In the genomic region with DNA sequence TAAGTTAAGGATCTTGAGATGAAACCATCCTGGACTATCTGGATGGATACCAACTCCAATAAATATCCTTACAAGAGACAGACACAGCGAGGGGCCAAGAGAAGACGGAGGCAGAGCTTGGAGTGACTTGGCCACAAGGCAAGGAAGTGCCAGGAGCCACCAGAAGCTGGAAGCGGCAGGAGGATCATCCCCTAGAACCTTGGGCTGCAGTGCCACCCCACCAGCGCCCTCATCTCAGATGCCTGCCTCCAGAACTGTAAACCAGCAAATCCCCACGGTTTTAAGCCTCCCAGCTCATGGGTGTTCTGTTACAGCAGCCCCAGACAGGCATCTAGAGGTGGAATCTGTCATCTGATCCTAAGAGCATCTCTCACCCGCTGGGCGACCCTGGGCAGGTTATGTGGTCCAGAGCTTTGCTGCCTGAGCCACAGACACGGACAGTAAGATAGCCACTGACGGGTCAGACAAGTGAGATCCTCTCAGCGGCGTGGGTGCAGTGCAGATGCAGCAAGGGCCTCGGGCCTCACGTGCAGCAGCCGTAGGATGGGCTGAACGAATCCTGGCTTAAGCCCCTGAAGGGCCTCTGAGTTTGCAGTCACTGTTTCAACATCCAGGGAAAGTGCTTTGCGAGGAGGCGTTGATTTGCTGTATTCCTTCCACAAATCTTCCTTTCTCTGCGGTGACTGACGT, we compare ENCODE assay signal across 16 cellular contexts. TPM values are rescaled to one million over a fixed set of nuclear protein-coding genes. Genes with fewer than 3 reads are reported as not detected.
A peak's percentile ranks its signal among the peaks of the same experiment; 100 is the strongest.
DNase-seq lines count a peak whose midpoint lies in the region; ATAC-seq and TF ChIP-seq lines count a peak whose summit lies in the region.
"Had no signal": no experiment of that assay in that cellular context is flagged by ENCODE, and none has a peak within 500 bp of the region (broad histone marks: within the 10 kb centered on the region; RNA-seq: fewer than 3 reads in every experiment).

No MANE protein-coding gene starts in this region.

- H3K4me3 ChIP-seq in dorsolateral prefrontal cortex = no peak overlapping the region
- H3K4me3 ChIP-seq: adrenal gland had no signal

- no peak overlapping the region for H3K27ac Mint-ChIP-seq in MCF 10A (ENCODE audit: low read depth, unreplicated experiment)
- H3K27ac Mint-ChIP-seq: HFFc6; T-helper 1 cell treated with Interleukin-12 subunit alpha and Interleukin-12 subunit beta and Interleukin-4 antibody, amounts not matched to agents 30 μg/mL and 1 μg/mL, for 36 hours had no signal

- no peaks in the 10 kb centered on the region for H3K27me3 ChIP-seq in dorsolateral prefrontal cortex
- H3K27me3 ChIP-seq: adrenal gland had no signal

- no peaks in the 10 kb centered on the region for H3K9me3 Mint-ChIP-seq in MCF 10A (ENCODE audit: unreplicated experiment)
- H3K9me3 Mint-ChIP-seq: HFFc6; T-helper 1 cell treated with Interleukin-12 subunit alpha and Interleukin-12 subunit beta and Interleukin-4 antibody, amounts not matched to agents 30 μg/mL and 1 μg/mL, for 36 hours had no signal

- no TSS peak for BruUV-seq in MCF 10A (replicated peaks; lab: Mats Ljungman, UMichigan)

- TF ChIP-seq RAD21 in Ishikawa (IDR thresholded peaks at IDR 0.05; ENCODE audit: low read depth) = peak; percentile 2; the same call in 1 of the 2 replicates

- no peaks in the 10 kb centered on the region for H3K4me1 Mint-ChIP-seq in MCF 10A (ENCODE audit: insufficient read depth, unreplicated experiment)

- CTCF ChIA-PET in MCF 10A (lab: Yijun Ruan, JAX) = interaction anchor here (0.6 kb wide), 1 partner anchor 184 kb away, joined by 3 read pairs; no protein-coding TSS in a partner anchor

- H3K4me3 Mint-ChIP-seq in MCF 10A (ENCODE audit: unreplicated experiment) = no peak overlapping the region
- H3K4me3 Mint-ChIP-seq: HFFc6; T-helper 1 cell treated with Interleukin-12 subunit alpha and Interleukin-12 subunit beta and Interleukin-4 antibody, amounts not matched to agents 30 μg/mL and 1 μg/mL, for 36 hours had no signal

- TF ChIP-seq CTCF in dorsolateral prefrontal cortex (IDR thresholded peaks at IDR 0.05 in 54 of 56, conservative IDR thresholded peaks at IDR 0.05 in 2 of 56; ENCODE audit: low read depth in 1 of 56, partially characterized antibody in 56 of 56) (no peak), omental fat pad (IDR thresholded peaks at IDR 0.05) (no peak), MCF 10A (IDR thresholded peaks at IDR 0.05; ENCODE audit: unreplicated experiment) (no peak)

- no peaks in the 10 kb centered on the region for H3K36me3 Mint-ChIP-seq in MCF 10A (ENCODE audit: insufficient read depth, unreplicated experiment)

- H3K27ac ChIP-seq in dorsolateral prefrontal cortex = peak overlapping the region in 39 of 59 donors; percentile 1 to 77 (median 50)
- H3K27ac ChIP-seq: adrenal gland, KMS-11 had no signal

- H3K27me3 Mint-ChIP-seq in MCF 10A (ENCODE audit: insufficient read depth, unreplicated experiment) = no peaks in the 10 kb centered on the region

- intact Hi-C loops in dorsolateral prefrontal cortex (cut with DNase I) (no loop called here), MCF 10A (cut with micrococcal nuclease) (no loop called here)

- DNase-seq in NCI-H82 (lab: John Stamatoyannopoulos, UW) (peak; percentile 65), NCI-H82 treated with DMSO at 0.1 percent for 48 hours (lab: John Stamatoyannopoulos, UW; ENCODE audit: unreplicated experiment) (no peak), dorsolateral prefrontal cortex (peak in 4 of 10 donors; percentile 16 to 59 (median 24)), omental fat pad (ENCODE audit: low spot score) (peak; percentile 19), MCF 10A (ENCODE audit: unreplicated experiment) (no peak), Kasumi-1 (lab: John Stamatoyannopoulos, UW) (no peak), SK-N-DZ (ENCODE audit: low spot score) (no peak)
- DNase-seq: activated CD4-positive, alpha-beta T cell treated with anti-CD3 and anti-CD28 coated beads for 4 hours; activated T-cell treated with anti-CD3 and anti-CD28 coated beads, Interleukin-2, amount 50 U/mL, for 48 hours; HFFc6; NCI-H1930; stimulated activated naive CD4-positive, alpha-beta T cell had no signal

- no peak for TF ChIP-seq EP300 in Ishikawa (IDR thresholded peaks at IDR 0.05; ENCODE audit: borderline replicate concordance)

- POLR2A ChIA-PET in MCF 10A (lab: Yijun Ruan, JAX) = no interaction called here

- no peak for ATAC-seq in omental fat pad (ENCODE audit: low FRiP score)

TF ChIP-seq in Ishikawa, 13 proteins besides CTCF, POLR2A, EP300 and RAD21:
- TF ChIP-seq, protein P1, sequence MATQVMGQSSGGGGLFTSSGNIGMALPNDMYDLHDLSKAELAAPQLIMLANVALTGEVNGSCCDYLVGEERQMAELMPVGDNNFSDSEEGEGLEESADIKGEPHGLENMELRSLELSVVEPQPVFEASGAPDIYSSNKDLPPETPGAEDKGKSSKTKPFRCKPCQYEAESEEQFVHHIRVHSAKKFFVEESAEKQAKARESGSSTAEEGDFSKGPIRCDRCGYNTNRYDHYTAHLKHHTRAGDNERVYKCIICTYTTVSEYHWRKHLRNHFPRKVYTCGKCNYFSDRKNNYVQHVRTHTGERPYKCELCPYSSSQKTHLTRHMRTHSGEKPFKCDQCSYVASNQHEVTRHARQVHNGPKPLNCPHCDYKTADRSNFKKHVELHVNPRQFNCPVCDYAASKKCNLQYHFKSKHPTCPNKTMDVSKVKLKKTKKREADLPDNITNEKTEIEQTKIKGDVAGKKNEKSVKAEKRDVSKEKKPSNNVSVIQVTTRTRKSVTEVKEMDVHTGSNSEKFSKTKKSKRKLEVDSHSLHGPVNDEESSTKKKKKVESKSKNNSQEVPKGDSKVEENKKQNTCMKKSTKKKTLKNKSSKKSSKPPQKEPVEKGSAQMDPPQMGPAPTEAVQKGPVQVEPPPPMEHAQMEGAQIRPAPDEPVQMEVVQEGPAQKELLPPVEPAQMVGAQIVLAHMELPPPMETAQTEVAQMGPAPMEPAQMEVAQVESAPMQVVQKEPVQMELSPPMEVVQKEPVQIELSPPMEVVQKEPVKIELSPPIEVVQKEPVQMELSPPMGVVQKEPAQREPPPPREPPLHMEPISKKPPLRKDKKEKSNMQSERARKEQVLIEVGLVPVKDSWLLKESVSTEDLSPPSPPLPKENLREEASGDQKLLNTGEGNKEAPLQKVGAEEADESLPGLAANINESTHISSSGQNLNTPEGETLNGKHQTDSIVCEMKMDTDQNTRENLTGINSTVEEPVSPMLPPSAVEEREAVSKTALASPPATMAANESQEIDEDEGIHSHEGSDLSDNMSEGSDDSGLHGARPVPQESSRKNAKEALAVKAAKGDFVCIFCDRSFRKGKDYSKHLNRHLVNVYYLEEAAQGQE (IDR thresholded peaks at IDR 0.05; ENCODE audit: low read depth) = no peak
- TF ChIP-seq EGR1 (IDR thresholded peaks at IDR 0.05) = no peak
- TF ChIP-seq, protein P2, sequence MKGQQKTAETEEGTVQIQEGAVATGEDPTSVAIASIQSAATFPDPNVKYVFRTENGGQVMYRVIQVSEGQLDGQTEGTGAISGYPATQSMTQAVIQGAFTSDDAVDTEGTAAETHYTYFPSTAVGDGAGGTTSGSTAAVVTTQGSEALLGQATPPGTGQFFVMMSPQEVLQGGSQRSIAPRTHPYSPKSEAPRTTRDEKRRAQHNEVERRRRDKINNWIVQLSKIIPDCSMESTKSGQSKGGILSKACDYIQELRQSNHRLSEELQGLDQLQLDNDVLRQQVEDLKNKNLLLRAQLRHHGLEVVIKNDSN (IDR thresholded peaks at IDR 0.05) = no peak
- TF ChIP-seq TEAD4 (IDR thresholded peaks at IDR 0.05) = no peak
- no peak for TF ChIP-seq CEBPB (IDR thresholded peaks at IDR 0.05)
- TF ChIP-seq, protein P3, sequence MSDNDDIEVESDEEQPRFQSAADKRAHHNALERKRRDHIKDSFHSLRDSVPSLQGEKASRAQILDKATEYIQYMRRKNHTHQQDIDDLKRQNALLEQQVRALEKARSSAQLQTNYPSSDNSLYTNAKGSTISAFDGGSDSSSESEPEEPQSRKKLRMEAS (IDR thresholded peaks at IDR 0.05) = no peak
- TF ChIP-seq TAF1 (IDR thresholded peaks at IDR 0.05; ENCODE audit: low read depth) = no peak
- no peak for TF ChIP-seq ZBTB7A (IDR thresholded peaks at IDR 0.05; ENCODE audit: low read depth)
- no peak for TF ChIP-seq TCF12 (IDR thresholded peaks at IDR 0.05; ENCODE audit: low read depth)
- no peak for TF ChIP-seq FOXM1 (IDR thresholded peaks at IDR 0.05; ENCODE audit: borderline replicate concordance, low read depth)
- no peak for TF ChIP-seq CREB1 (IDR thresholded peaks at IDR 0.05; ENCODE audit: low read depth)
- no peak for TF ChIP-seq NFIC (IDR thresholded peaks at IDR 0.05)
- TF ChIP-seq YY1 (IDR thresholded peaks at IDR 0.05; ENCODE audit: low read depth) = no peak

RNA-seq across cellular contexts. Expression of a gene that starts 25.1 kb away (rescaled TPM):
- total RNA-seq in dorsolateral prefrontal cortex = 100 to 1,000 TPM in 7 of 120 experiments, 10 to 100 TPM in 113; 40.2 to 134 (median 61.9) TPM
- 100 to 1,000 TPM in 1 of 4 donors, 10 to 100 TPM in 3; 33.7 to 118 (median 59.5) TPM for total RNA-seq in omental fat pad
- 42.8 and 50.2 TPM in 2 replicates for total RNA-seq in MCF 10A (2022)
- 24.6 and 29.0 TPM in 2 replicates for polyA plus RNA-seq in SK-N-DZ (2014; cell fraction: cytosol; rRNA removed)
- polyA plus RNA-seq in SK-N-DZ (2014; cell fraction: nucleus; rRNA removed) = 38.6 and 38.7 TPM in 2 replicates

RNA-seq across cellular contexts. Expression of a gene that starts 45.1 kb away (rescaled TPM):
- total RNA-seq in dorsolateral prefrontal cortex = 10 to 100 TPM; 13.0 to 29.2 (median 19.3) TPM
- 10 to 100 TPM in 3 of 4 donors, 1 to 10 TPM in 1; 9.5 to 27.6 (median 10.8) TPM for total RNA-seq in omental fat pad
- total RNA-seq in MCF 10A (2022) = 13.3 and 13.9 TPM in 2 replicates
- 16.7 and 22.6 TPM in 2 replicates for polyA plus RNA-seq in SK-N-DZ (2014; cell fraction: cytosol; rRNA removed)
- polyA plus RNA-seq in SK-N-DZ (2014; cell fraction: nucleus; rRNA removed) = 34.7 and 51.8 TPM in 2 replicates

RNA-seq across cellular contexts. Expression of a gene that starts 45.1 kb away (rescaled TPM):
- 10 to 100 TPM in 118 of 120 experiments, 1 to 10 TPM in 2; 9.4 to 50.0 (median 23.7) TPM for total RNA-seq in dorsolateral prefrontal cortex
- total RNA-seq in omental fat pad = 1 to 10 TPM; 4.7 to 7.3 (median 5.1) TPM
- total RNA-seq in MCF 10A (2022) = 2.8 and 3.1 TPM in 2 replicates
- polyA plus RNA-seq in SK-N-DZ (2014; cell fraction: cytosol; rRNA removed) = 0.07 and 0.17 TPM in 2 replicates
- polyA plus RNA-seq in SK-N-DZ (2014; cell fraction: nucleus; rRNA removed) = not detected in 2 replicates

Comparison
In these comparisons a context has a peak if more than half of its experiments do, and no peak if none do; other contexts are left out.
1. DNase-seq: peak in NCI-H82 (single experiment) and omental fat pad (single experiment); none in NCI-H82 treated with DMSO at 0.1 percent for 48 hours (single experiment), MCF 10A (single experiment), Kasumi-1 (0 of 2) and SK-N-DZ (single experiment).